Comparison of ENCODE assay signal across 9 cellular contexts in the genomic region with DNA sequence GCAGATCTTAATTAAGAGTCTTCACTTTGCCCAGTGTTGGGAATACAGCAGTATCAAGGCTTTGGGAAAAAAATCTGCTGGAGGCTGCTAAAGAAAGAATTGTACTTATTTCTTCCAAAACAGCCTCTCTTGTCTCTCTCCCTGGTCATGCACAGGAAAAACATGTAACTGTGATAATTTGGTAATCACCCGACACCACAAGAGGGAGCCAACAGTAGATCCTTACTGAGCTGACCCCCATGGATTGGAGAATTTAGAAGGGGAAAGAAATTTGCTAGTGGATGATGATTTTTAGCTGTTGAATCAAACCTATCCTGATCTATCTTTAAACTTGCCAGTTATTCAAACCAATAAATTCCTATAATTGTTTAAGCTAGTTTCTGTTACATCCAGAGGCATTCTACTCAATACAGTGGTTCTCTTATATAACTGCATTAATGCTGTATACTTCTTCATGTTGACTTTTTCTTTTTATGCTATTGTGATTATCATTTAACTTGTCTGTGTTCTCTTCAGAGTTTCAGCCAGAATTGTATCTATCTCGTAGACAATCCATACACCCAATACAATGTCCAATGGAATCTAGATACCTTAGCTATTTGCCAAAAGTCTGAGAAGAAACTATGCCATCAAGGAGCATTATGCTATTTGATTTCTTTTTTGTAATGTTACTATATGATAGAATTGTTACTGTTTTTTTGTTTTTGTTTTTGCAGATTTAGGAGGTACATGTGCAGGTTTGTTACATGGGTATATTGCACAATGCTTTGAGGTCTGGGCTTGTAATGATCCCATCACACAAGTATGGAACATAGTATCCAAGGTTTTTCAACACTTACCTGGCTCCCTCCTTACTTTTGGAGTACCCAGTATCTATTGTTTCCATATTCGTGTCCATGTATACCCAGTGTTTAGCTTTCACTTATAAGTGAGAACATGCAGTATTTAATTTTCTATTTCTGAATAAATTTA. TPM values are rescaled to one million over a fixed set of nuclear protein-coding genes. Genes with fewer than 3 reads are reported as not detected.
DNase-seq lines count a peak whose midpoint lies in the region; ATAC-seq, FAIRE-seq and TF ChIP-seq lines count a peak whose summit lies in the region.
"Had no signal": no experiment of that assay in that cellular context is flagged by ENCODE, and none has a peak within 500 bp of the region (broad histone marks: within the 10 kb centered on the region; RNA-seq: fewer than 3 reads in every experiment).

No MANE protein-coding gene starts in this region.

- no peaks in the 10 kb centered on the region for H3K79me2 ChIP-seq in GM12878 (ENCODE audit: control insufficient read depth, insufficient read depth, low read length)

- BruUV-seq in GM12878 (replicated peaks; lab: Mats Ljungman, UMichigan) = no TSS peak

- in situ Hi-C loops in GM12878 (cut with MboI) = no loop called here

- no peaks in the 10 kb centered on the region for H3K4me1 ChIP-seq in GM12878 (ENCODE audit: control insufficient read depth, insufficient read depth, low read length)
- no peaks in the 10 kb centered on the region for H3K4me1 ChIP-seq in tibial nerve

- H3K27me3 Mint-ChIP-seq in CD4-positive, alpha-beta T cell = peaks cover 29% of the 10 kb centered on the region

- no peaks in the 10 kb centered on the region for H3K36me3 Mint-ChIP-seq in CD4-positive, alpha-beta T cell (ENCODE audit: low read depth)
- H3K36me3 Mint-ChIP-seq: naive thymus-derived CD8-positive, alpha-beta T cell had no signal

- 0% methylated on average over 3 of the region's 3 CpGs for WGBS in GM12878 (ENCODE audit: insufficient coverage, insufficient replicate concordance, low lambda C conversion rate, missing lambda C conversion rate)
- 12 to 17% methylated on average over 3 of the region's 3 CpGs for WGBS in tibial nerve, 2 donors

- DNase-seq in CD4-positive, alpha-beta T cell = no peak
- peak; percentile 4 for DNase-seq in NCI-H226
- peak; percentile 15 for DNase-seq in GM12878 (ENCODE audit: low read depth, low spot score)
- peak in 1 of 2 donors; percentile 69 for DNase-seq in tibial nerve (ENCODE audit: low spot score in 2 of 2)
- DNase-seq in activated CD8-positive, alpha-beta memory T cell treated with anti-CD3 and anti-CD28 coated beads for 24 hours = no peak

- peak; percentile 96 for TF ChIP-seq RAD21 in GM12878 (IDR thresholded peaks at IDR 0.05; ENCODE audit: insufficient read depth, low read depth, low read length)

- no peak for ATAC-seq in CD4-positive, alpha-beta T cell (ENCODE audit: poor library complexity)
- ATAC-seq in GM18517 (IDR thresholded peaks at IDR 0.05; ENCODE audit: unreplicated experiment) (peak; percentile 76), HG02938 (IDR thresholded peaks at IDR 0.05; ENCODE audit: unreplicated experiment) (peak; percentile 88), GM12878 (peak; percentile 95)
- ATAC-seq: naive thymus-derived CD8-positive, alpha-beta T cell had no signal

- no peak overlapping the region for H3K4me2 ChIP-seq in GM12878 (ENCODE audit: control insufficient read depth, insufficient read depth)

- no peaks in the 10 kb centered on the region for H4K20me1 ChIP-seq in GM12878 (ENCODE audit: control insufficient read depth, insufficient read depth)

- FAIRE-seq in GM12878 (lab: Jason Lieb, UNC) (peak; percentile 90), islet of Langerhans (lab: Jason Lieb, UNC) (peak; percentile 78)

- no peak overlapping the region; the same call in 1 of the 2 replicates for H2AFZ ChIP-seq in GM12878 (ENCODE audit: control insufficient read depth, low read depth, low read length)

- no peak overlapping the region for H3K4me3 Mint-ChIP-seq in CD4-positive, alpha-beta T cell
- H3K4me3 Mint-ChIP-seq: naive thymus-derived CD8-positive, alpha-beta T cell had no signal

- H3K36me3 ChIP-seq in GM12878 (ENCODE audit: control insufficient read depth in 2 of 2, insufficient read depth in 2 of 2, low read length in 1 of 2) (no peaks in the 10 kb centered on the region), tibial nerve (no peaks in the 10 kb centered on the region)

- H3K9ac ChIP-seq in GM12878 (ENCODE audit: control insufficient read depth, insufficient read depth, low read length) = no peak overlapping the region

- intact Hi-C loops in CD4-positive, alpha-beta T cell (cut with DNase I, micrococcal nuclease) = no loop called here
- intact Hi-C loops in GM12878 (cut with micrococcal nuclease; ENCODE audit: unreplicated experiment) = loop anchor here (1.0 to 10.0 kb wide), 4 partner anchors 71 to 684 kb away; no protein-coding TSS in a partner anchor

- TF ChIP-seq POLR2A in GM12878 (IDR thresholded peaks at IDR 0.05; ENCODE audit: low read depth, low read length) = no peak
- TF ChIP-seq POLR2A in tibial nerve (IDR thresholded peaks at IDR 0.05) = no peak

- H3K27ac Mint-ChIP-seq in CD4-positive, alpha-beta T cell = no peak overlapping the region
- H3K27ac Mint-ChIP-seq: naive thymus-derived CD8-positive, alpha-beta T cell had no signal

- H3K27ac ChIP-seq in CD4-positive, alpha-beta T cell (ENCODE audit: low read depth, low read length) = no peak overlapping the region
- H3K27ac ChIP-seq in GM12878 (ENCODE audit: control insufficient read depth, insufficient read depth) = no peak overlapping the region
- no peak overlapping the region for H3K27ac ChIP-seq in tibial nerve

- H3K4me3 ChIP-seq in GM12878 (no peak overlapping the region), tibial nerve (no peak overlapping the region)

- TF ChIP-seq EP300 in GM12878 (IDR thresholded peaks at IDR 0.05; ENCODE audit: borderline replicate concordance in 1 of 2, control insufficient read depth in 1 of 2, low read depth in 2 of 2, low read length in 2 of 2) (no peak), tibial nerve (IDR thresholded peaks at IDR 0.05) (no peak)

- H3K9me3 ChIP-seq in CD4-positive, alpha-beta T cell (ENCODE audit: control insufficient read depth, low read length) = no peaks in the 10 kb centered on the region
- H3K9me3 ChIP-seq in GM12878 (replicated peaks; ENCODE audit: control insufficient read depth, insufficient read depth, low read length) (no peaks in the 10 kb centered on the region), tibial nerve (no peaks in the 10 kb centered on the region)

- peaks cover 2% of the 10 kb centered on the region for H3K9me3 Mint-ChIP-seq in CD4-positive, alpha-beta T cell

- peak; percentile 34 for TF ChIP-seq CTCF in CD4-positive, alpha-beta T cell (IDR thresholded peaks at IDR 0.05)
- TF ChIP-seq CTCF in GM12878 (IDR thresholded peaks at IDR 0.05 in 2 of 3, conservative IDR thresholded peaks at IDR 0.05 in 1 of 3; ENCODE audit: control insufficient read depth in 2 of 3, extremely low read depth in 1 of 3, insufficient read depth in 1 of 3, low read depth in 3 of 3, low read length in 3 of 3) (peak; percentile 60 to 82 (median 70)), tibial nerve (IDR thresholded peaks at IDR 0.05) (peak; percentile 54 to 66 (median 60))

- no peaks in the 10 kb centered on the region for H3K4me1 Mint-ChIP-seq in CD4-positive, alpha-beta T cell (ENCODE audit: low read depth)
- H3K4me1 Mint-ChIP-seq: naive thymus-derived CD8-positive, alpha-beta T cell had no signal

- CTCF ChIA-PET in CD4-positive, alpha-beta T cell (lab: Charles Lee) = no interaction called here
- CTCF ChIA-PET in GM12878 (lab: Yijun Ruan, JAX) = interaction anchor here (0.6 to 5.7 kb wide), 49 partner anchors 9 to 680 kb away, joined by 3 to 160 read pairs (median 4); a partner anchor contains a TSS

- SMC1A ChIA-PET in GM12878 (lab: Charles Lee; ENCODE audit: uncharacterized antibody, unreplicated experiment) = interaction anchor here (0.6 to 9.2 kb wide), 40 partner anchors 10 to 230 kb away, joined by 3 to 146 read pairs (median 4); a partner anchor contains a TSS

- H3K27me3 ChIP-seq in CD4-positive, alpha-beta T cell (ENCODE audit: control insufficient read depth, insufficient read depth, low read length) = peaks cover 2% of the 10 kb centered on the region
- H3K27me3 ChIP-seq in GM12878 (replicated peaks in 1 of 2; ENCODE audit: control insufficient read depth in 2 of 2, insufficient read depth in 2 of 2, low read length in 1 of 2) = no peaks in the 10 kb centered on the region
- no peaks in the 10 kb centered on the region for H3K27me3 ChIP-seq in tibial nerve

- RAD21 ChIA-PET in GM12878 (lab: Charles Lee; ENCODE audit: unreplicated experiment) = interaction anchor here (0.7 to 2.6 kb wide), 30 partner anchors 10 to 682 kb away, joined by 3 to 103 read pairs (median 4); a partner anchor contains a TSS

- POLR2A ChIA-PET in CD4-positive, alpha-beta T cell (lab: Charles Lee) = no interaction called here
- POLR2A ChIA-PET in GM12878 (lab: Charles Lee) = interaction anchor here (0.9 to 1.6 kb wide), 2 partner anchors 144 to 146 kb away, joined by 3 to 4 read pairs; no protein-coding TSS in a partner anchor

RNA-seq across cellular contexts. Expression of a gene that starts 31.3 kb away (rescaled TPM):
- total RNA-seq in CD4-positive, alpha-beta T cell = not detected
- total RNA-seq in GM12878 (2013; cell fraction: nucleolus; rRNA removed) = 0.06 TPM in 1 of 2 replicates, not detected in the other
- total RNA-seq in GM12878 (2014; rRNA removed) = under 0.01 and 0.11 TPM in 2 replicates
- 0.05 TPM in 1 of 2 replicates, not detected in the other for total RNA-seq in GM12878 (2014; rRNA removed; fragmentation: Illumina TruSeq; extraction: Trizol)
- not detected in 2 replicates for total RNA-seq in GM12878 (2021)
- not detected for polyA plus RNA-seq in GM12878 (2011; ENCODE audit: low read depth)
- 0.01 TPM in 2 replicates for polyA plus RNA-seq in GM12878 (2011; rRNA removed)
- polyA plus RNA-seq in GM12878 (2011; cell fraction: cytosol; rRNA removed) = 0.01 TPM in 1 of 2 replicates, not detected in the other
- polyA plus RNA-seq in GM12878 (2011; cell fraction: nucleus; rRNA removed) = not detected in 2 replicates
- 0.22 TPM in 1 of 2 replicates, not detected in the other for polyA plus RNA-seq in GM12878 (2012)
- 0.01 TPM in 1 of 2 replicates, not detected in the other for polyA plus RNA-seq in GM12878 (2014; fragmentation: Illumina TruSeq; extraction: Trizol)
- under 1 TPM; 0.08 to 0.09 TPM for polyA plus RNA-seq in GM12878 (2014; fragmentation: Nextera tagmentation; extraction: Ambion mirVana)
- 0.04 and 0.09 TPM in 2 replicates for polyA plus RNA-seq in GM12878 (2014; rRNA removed)
- polyA plus RNA-seq in GM12878 (2016; fragmentation: Nextera tagmentation; extraction: Ambion mirVana) = 1 to 10 TPM in 1 of 2 experiments, under 1 TPM in 1; 0.48 to 1.1 TPM
- not detected in 2 replicates for polyA minus RNA-seq in GM12878 (2011; rRNA and poly(A)+ RNA removed)
- not detected in 2 replicates for polyA minus RNA-seq in GM12878 (2011; cell fraction: cytosol; rRNA and poly(A)+ RNA removed)
- not detected in 2 replicates for polyA minus RNA-seq in GM12878 (2011; cell fraction: nucleus; rRNA and poly(A)+ RNA removed)
- not detected for total RNA-seq in tibial nerve
- total RNA-seq: naive thymus-derived CD8-positive, alpha-beta T cell had no signal
- polyA plus RNA-seq: naive thymus-derived CD8-positive, alpha-beta T cell had no signal

RNA-seq across cellular contexts. Expression of a gene that starts 47.2 kb away (rescaled TPM):
- total RNA-seq in CD4-positive, alpha-beta T cell = 10 to 100 TPM; 44.2 to 46.1 TPM
- total RNA-seq in GM12878 (2013; cell fraction: nucleolus; rRNA removed) = 159 and 163 TPM in 2 replicates
- total RNA-seq in GM12878 (2014; rRNA removed) (118 and 136 TPM in 2 replicates), GM12878 (2014; rRNA removed; fragmentation: Illumina TruSeq; extraction: Trizol) (94.8 and 96.9 TPM in 2 replicates), GM12878 (2021) (127 and 128 TPM in 2 replicates), tibial nerve (100 to 1,000 TPM in 1 of 4 donors, 10 to 100 TPM in 3; 69.9 to 106 (median 84.7) TPM)
- 39.2 TPM for polyA plus RNA-seq in GM12878 (2011; ENCODE audit: low read depth)
- polyA plus RNA-seq in GM12878 (2011; rRNA removed) (138 and 219 TPM in 2 replicates), GM12878 (2014; fragmentation: Illumina TruSeq; extraction: Trizol) (93.8 and 125 TPM in 2 replicates), GM12878 (2014; fragmentation: Nextera tagmentation; extraction: Ambion mirVana) (100 to 1,000 TPM; 196 to 205 TPM), GM12878 (2014; rRNA removed) (121 and 153 TPM in 2 replicates), GM12878 (2016; fragmentation: Nextera tagmentation; extraction: Ambion mirVana) (100 to 1,000 TPM; 286 to 293 TPM)
- polyA plus RNA-seq in GM12878 (2011; cell fraction: cytosol; rRNA removed) = 51.1 and 68.6 TPM in 2 replicates
- polyA plus RNA-seq in GM12878 (2011; cell fraction: nucleus; rRNA removed) = 56.7 and 64.4 TPM in 2 replicates
- 63.9 and 102 TPM in 2 replicates for polyA plus RNA-seq in GM12878 (2012)
- polyA minus RNA-seq in GM12878 (2011; rRNA and poly(A)+ RNA removed) = 35.4 and 38.7 TPM in 2 replicates
- polyA minus RNA-seq in GM12878 (2011; cell fraction: cytosol; rRNA and poly(A)+ RNA removed) = 26.7 and 43.6 TPM in 2 replicates
- polyA minus RNA-seq in GM12878 (2011; cell fraction: nucleus; rRNA and poly(A)+ RNA removed) = 79.2 and 114 TPM in 2 replicates

Comparison
In these comparisons a context has a peak if more than half of its experiments do, and no peak if none do; other contexts are left out.
1. DNase-seq: peak in NCI-H226 (single experiment) and GM12878 (single experiment); none in CD4-positive, alpha-beta T cell (0 of 10) and activated CD8-positive, alpha-beta memory T cell treated with anti-CD3 and anti-CD28 coated beads for 24 hours (single experiment).
2. Peak in every context shown above with its lines, with median percentiles within 50 percentile points of each other: CTCF ChIP-seq.